8 cellular contexts compared by ENCODE assay signal in genomic region chr11:95849087-95849825, GRCh38. TPM values are rescaled to one million over a fixed set of nuclear protein-coding genes. Genes with fewer than 3 reads are reported as not detected.
DNase-seq lines count a peak whose midpoint lies in the region; ATAC-seq and TF ChIP-seq lines count a peak whose summit lies in the region.

No MANE protein-coding gene starts in this region.

- peaks cover 17% of the 10 kb centered on the region for H3K36me3 Mint-ChIP-seq in activated CD8-positive, alpha-beta T cell treated with anti-CD3 and anti-CD28 coated beads, Interleukin-2, amount 10 ng/mL, durations not matched to agents 7 days and 5 days (ENCODE audit: low read depth)

- no peak for TF ChIP-seq POLR2A in prostate gland (IDR thresholded peaks at IDR 0.05)

- ATAC-seq in activated CD8-positive, alpha-beta T cell treated with anti-CD3 and anti-CD28 coated beads, Interleukin-2, amount 10 ng/mL, durations not matched to agents 7 days and 5 days = no peak

- DNase-seq in DMS 273 (lab: John Stamatoyannopoulos, UW; ENCODE audit: unreplicated experiment) (peak; percentile 41), DMS 273 treated with DMSO at 0.1 percent for 48 hours (lab: John Stamatoyannopoulos, UW) (no peak), H4 (ENCODE audit: low spot score) (peak; percentile 84), NCI-H345 (lab: John Stamatoyannopoulos, UW) (peak; percentile 18), glomerular visceral epithelial cell (ENCODE audit: extremely low spot score) (peak; percentile 78), prostate gland (ENCODE audit: low spot score) (peak; percentile 49)
- DNase-seq in activated CD8-positive, alpha-beta T cell treated with anti-CD3 and anti-CD28 coated beads, Interleukin-2, amount 10 ng/mL, durations not matched to agents 7 days and 5 days = peak; percentile 29
- DNase-seq in NK-92 treated with Interleukin-12 subunit alpha and Interleukin-12 subunit beta, amount 100 ng/mL, for 24 hours (lab: John Stamatoyannopoulos, UW) = no peak

- no peak overlapping the region for H3K4me3 Mint-ChIP-seq in activated CD8-positive, alpha-beta T cell treated with anti-CD3 and anti-CD28 coated beads, Interleukin-2, amount 10 ng/mL, durations not matched to agents 7 days and 5 days

- H3K36me3 ChIP-seq in prostate gland = no peaks in the 10 kb centered on the region

- H3K4me1 Mint-ChIP-seq in activated CD8-positive, alpha-beta T cell treated with anti-CD3 and anti-CD28 coated beads, Interleukin-2, amount 10 ng/mL, durations not matched to agents 7 days and 5 days (ENCODE audit: low read depth) = peaks cover 2% of the 10 kb centered on the region

- CTCF ChIA-PET in activated CD8-positive, alpha-beta T cell treated with anti-CD3 and anti-CD28 coated beads, Interleukin-2, amount 10 ng/mL, durations not matched to agents 7 days and 5 days (lab: Charles Lee) = interaction anchor here (0.7 to 2.7 kb wide), 16 partner anchors 10 to 586 kb away, joined by 3 to 18 read pairs (median 4); partner anchors contain the start of genes CCDC82, JRKL and MAML2

- H3K9me3 Mint-ChIP-seq in activated CD8-positive, alpha-beta T cell treated with anti-CD3 and anti-CD28 coated beads, Interleukin-2, amount 10 ng/mL, durations not matched to agents 7 days and 5 days (ENCODE audit: insufficient read depth) = no peaks in the 10 kb centered on the region

- no peaks in the 10 kb centered on the region for H3K4me1 ChIP-seq in prostate gland (replicated peaks)

- H3K27ac ChIP-seq in prostate gland = no peak overlapping the region

- no peaks in the 10 kb centered on the region for H3K27me3 ChIP-seq in prostate gland (replicated peaks; ENCODE audit: insufficient read depth)

- H3K4me3 ChIP-seq in prostate gland = no peak overlapping the region

- no peak overlapping the region for H3K27ac Mint-ChIP-seq in activated CD8-positive, alpha-beta T cell treated with anti-CD3 and anti-CD28 coated beads, Interleukin-2, amount 10 ng/mL, durations not matched to agents 7 days and 5 days

- 57% methylated on average over 6 of the region's 6 CpGs for WGBS in prostate gland

- POLR2A ChIA-PET in activated CD8-positive, alpha-beta T cell treated with anti-CD3 and anti-CD28 coated beads, Interleukin-2, amount 10 ng/mL, durations not matched to agents 7 days and 5 days (lab: Charles Lee) = no interaction called here

- H3K9me3 ChIP-seq in prostate gland = no peaks in the 10 kb centered on the region

- no peaks in the 10 kb centered on the region for H3K27me3 Mint-ChIP-seq in activated CD8-positive, alpha-beta T cell treated with anti-CD3 and anti-CD28 coated beads, Interleukin-2, amount 10 ng/mL, durations not matched to agents 7 days and 5 days (ENCODE audit: low read depth)

- peak in 3 of 4 experiments; percentile 42 to 59 (median 55) for TF ChIP-seq CTCF in prostate gland (IDR thresholded peaks at IDR 0.05)

- intact Hi-C loops in prostate gland (cut with DNase I) = loop anchor here (5.0 to 10.0 kb wide), 2 partner anchors 66 to 493 kb away; partner anchors contain the start of gene MAML2

RNA-seq across cellular contexts. Expression of gene CEP57, which starts 59.0 kb away (rescaled TPM):
- 28.8 and 36.1 TPM in 2 replicates for total RNA-seq in H4 (2014; rRNA removed; shearing (Covaris generic))
- total RNA-seq in activated CD8-positive, alpha-beta T cell treated with anti-CD3 and anti-CD28 coated beads, Interleukin-2, amount 10 ng/mL, durations not matched to agents 7 days and 5 days = 10 to 100 TPM; 85.4 to 86.6 TPM
- total RNA-seq in prostate gland = 10 to 100 TPM; 40.6 to 46.7 TPM

RNA-seq across cellular contexts. Expression of gene FAM76B, which starts 59.7 kb away (rescaled TPM):
- 5.4 and 11.3 TPM in 2 replicates for total RNA-seq in H4 (2014; rRNA removed; shearing (Covaris generic))
- total RNA-seq in activated CD8-positive, alpha-beta T cell treated with anti-CD3 and anti-CD28 coated beads, Interleukin-2, amount 10 ng/mL, durations not matched to agents 7 days and 5 days = 10 to 100 TPM; 42.1 to 43.7 TPM
- total RNA-seq in prostate gland = 10 to 100 TPM; 24.4 to 79.5 TPM

Comparison
In these comparisons a context has a peak if more than half of its experiments do, and no peak if none do; other contexts are left out.
1. DNase-seq: peak in DMS 273 (single experiment), H4 (single experiment), NCI-H345 (single experiment), activated CD8-positive, alpha-beta T cell treated with anti-CD3 and anti-CD28 coated beads, Interleukin-2, amount 10 ng/mL, durations not matched to agents 7 days and 5 days (single experiment), glomerular visceral epithelial cell (single experiment) and prostate gland (single experiment); none in DMS 273 treated with DMSO at 0.1 percent for 48 hours (single experiment) and NK-92 treated with Interleukin-12 subunit alpha and Interleukin-12 subunit beta, amount 100 ng/mL, for 24 hours (single experiment).